8 cellular contexts compared by ENCODE assay signal in the genomic region with DNA sequence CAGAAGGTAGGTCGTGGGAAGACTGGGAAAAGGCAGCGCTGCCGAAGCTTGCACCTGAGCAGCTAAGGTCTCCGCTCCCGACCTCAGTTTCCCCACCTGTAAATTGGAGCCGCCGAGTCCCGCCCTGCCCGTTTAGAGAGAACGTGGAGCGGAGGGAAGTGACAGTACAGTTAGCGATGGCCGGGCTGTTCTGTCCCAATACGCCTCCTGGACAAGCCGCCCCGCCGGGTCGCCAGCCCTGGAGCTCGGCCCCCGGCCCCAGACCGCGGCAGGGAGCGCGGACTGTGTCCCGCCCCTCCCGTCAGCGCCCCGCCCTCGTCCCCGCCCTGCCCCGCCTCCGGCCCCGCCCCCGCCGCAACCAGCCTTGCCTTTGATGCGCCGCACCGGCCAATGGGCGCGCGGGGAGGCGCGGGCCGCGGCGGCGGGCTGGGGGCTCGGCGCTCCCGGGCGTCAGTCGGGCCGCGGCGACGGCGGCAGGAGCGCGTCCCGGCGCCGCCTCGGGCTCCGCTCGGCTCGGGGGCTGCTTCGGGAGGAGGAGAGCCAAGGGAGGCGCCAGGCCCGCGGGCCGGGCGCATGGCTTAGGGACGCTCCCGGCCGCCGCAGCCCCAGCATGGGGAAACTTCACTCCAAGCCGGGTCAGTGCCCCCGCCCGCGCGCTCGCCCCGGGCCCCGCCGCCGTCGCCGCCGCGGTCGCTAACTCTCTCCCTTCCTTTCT. TPM values are rescaled to one million over a fixed set of nuclear protein-coding genes. Genes with fewer than 3 reads are reported as not detected.
DNase-seq lines count a peak whose midpoint lies in the region; ATAC-seq and TF ChIP-seq lines count a peak whose summit lies in the region.

A gene with protein sequence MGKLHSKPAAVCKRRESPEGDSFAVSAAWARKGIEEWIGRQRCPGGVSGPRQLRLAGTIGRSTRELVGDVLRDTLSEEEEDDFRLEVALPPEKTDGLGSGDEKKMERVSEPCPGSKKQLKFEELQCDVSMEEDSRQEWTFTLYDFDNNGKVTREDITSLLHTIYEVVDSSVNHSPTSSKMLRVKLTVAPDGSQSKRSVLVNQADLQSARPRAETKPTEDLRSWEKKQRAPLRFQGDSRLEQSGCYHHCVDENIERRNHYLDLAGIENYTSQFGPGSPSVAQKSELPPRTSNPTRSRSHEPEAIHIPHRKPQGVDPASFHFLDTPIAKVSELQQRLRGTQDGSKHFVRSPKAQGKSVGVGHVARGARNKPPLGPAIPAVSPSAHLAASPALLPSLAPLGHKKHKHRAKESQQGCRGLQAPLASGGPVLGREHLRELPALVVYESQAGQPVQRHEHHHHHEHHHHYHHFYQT (plus strand): TSS at position 453 of the 715 bp plus-strand sequence. CDS start 158 bp downstream, at position 611.

- H3K27ac Mint-ChIP-seq in neural crest cell (ENCODE audit: unreplicated experiment): no peak within 1 kb of the TSS

- intact Hi-C loops in stomach (cut with DNase I; ENCODE audit: low total_unique reads): no loop called here

- TF ChIP-seq CTCF in AG09309 (IDR thresholded peaks at IDR 0.05; ENCODE audit: control insufficient read depth, insufficient read depth, low read depth, low read length, missing control alignments) (no peak), foreskin fibroblast (IDR thresholded peaks at IDR 0.05; ENCODE audit: low read depth, low read length) (no peak), neural crest cell (conservative IDR thresholded peaks at IDR 0.05) (no peak), stomach (IDR thresholded peaks at IDR 0.05) (no peak)

- peak within 1 kb of the TSS; percentile 25 to 83 (median 64) for H3K27ac ChIP-seq in stomach

- peaks cover 5 to 39% (median 29%) of the 10 kb centered on the region in 4 donors for H3K4me1 ChIP-seq in stomach

- peak within 1 kb of the TSS; percentile 93 for H3K4me3 Mint-ChIP-seq in neural crest cell

- peaks cover 0 to 24% (median 13%) of the 10 kb centered on the region in 3 donors for H3K27me3 ChIP-seq in stomach

- DNase-seq in AG09309 (ENCODE audit: low read depth): no peak
- peak; percentile 54 for DNase-seq in OCI-M1 (lab: John Stamatoyannopoulos, UW)
- DNase-seq in activated T-helper 1 cell treated with anti-CD3 and anti-CD28 coated beads, Interleukin-2, amount 50 U/mL, for 16 hours (ENCODE audit: low read depth in 1 of 2, low spot score in 1 of 2): peak; percentile 54 to 69
- DNase-seq in foreskin fibroblast: peak; percentile 20 to 67
- DNase-seq in neural crest cell (ENCODE audit: low read depth, low spot score): peak; percentile 73
- DNase-seq in stomach: peak; percentile 79

- H3K4me1 Mint-ChIP-seq in neural crest cell: peaks cover 58% of the 10 kb centered on the region

- 1% methylated on average over 20 to 82 of the region's 91 CpGs for WGBS in stomach, 5 donors

- peaks cover 6% of the 10 kb centered on the region for H3K36me3 Mint-ChIP-seq in neural crest cell (ENCODE audit: low read depth)

- H3K4me3 ChIP-seq in AG09309 (ENCODE audit: control insufficient read depth, low read depth, low read length) (peak within 1 kb of the TSS; percentile 44), foreskin fibroblast (ENCODE audit: low read depth in 1 of 2, low read length in 2 of 2) (peak within 1 kb of the TSS; percentile 51 to 64), stomach (peak within 1 kb of the TSS; percentile 82 to 95 (median 83))

- no peaks in the 10 kb centered on the region for H3K36me3 ChIP-seq in stomach

- TF ChIP-seq POLR2A in stomach (IDR thresholded peaks at IDR 0.05): no peak

- TF ChIP-seq EP300 in stomach (IDR thresholded peaks at IDR 0.05): no peak

- ATAC-seq in GM19035 (IDR thresholded peaks at IDR 0.05; ENCODE audit: unreplicated experiment) (peak; percentile 79), HG03342 (IDR thresholded peaks at IDR 0.05; ENCODE audit: unreplicated experiment) (peak; percentile 69)

- H3K27me3 Mint-ChIP-seq in neural crest cell (ENCODE audit: low read depth): peaks cover 20% of the 10 kb centered on the region

- H3K9me3 Mint-ChIP-seq in neural crest cell: no peaks in the 10 kb centered on the region

- H3K9me3 ChIP-seq in stomach: no peaks in the 10 kb centered on the region

RNA-seq across cellular contexts. Expression of the gene that starts here (rescaled TPM):
- total RNA-seq in neural crest cell (49.8 and 54.7 TPM in 2 replicates), stomach (100 to 1,000 TPM in 1 of 5 donors, 1 to 10 TPM in 4; 1.2 to 284 (median 6.4) TPM)
- polyA plus RNA-seq in stomach: 1 to 10 TPM in 2 of 3 donors, under 1 TPM in 1; 0.44 to 2.0 (median 1.5) TPM
